ENCODE assay signal across 8 cellular contexts in the genomic region with DNA sequence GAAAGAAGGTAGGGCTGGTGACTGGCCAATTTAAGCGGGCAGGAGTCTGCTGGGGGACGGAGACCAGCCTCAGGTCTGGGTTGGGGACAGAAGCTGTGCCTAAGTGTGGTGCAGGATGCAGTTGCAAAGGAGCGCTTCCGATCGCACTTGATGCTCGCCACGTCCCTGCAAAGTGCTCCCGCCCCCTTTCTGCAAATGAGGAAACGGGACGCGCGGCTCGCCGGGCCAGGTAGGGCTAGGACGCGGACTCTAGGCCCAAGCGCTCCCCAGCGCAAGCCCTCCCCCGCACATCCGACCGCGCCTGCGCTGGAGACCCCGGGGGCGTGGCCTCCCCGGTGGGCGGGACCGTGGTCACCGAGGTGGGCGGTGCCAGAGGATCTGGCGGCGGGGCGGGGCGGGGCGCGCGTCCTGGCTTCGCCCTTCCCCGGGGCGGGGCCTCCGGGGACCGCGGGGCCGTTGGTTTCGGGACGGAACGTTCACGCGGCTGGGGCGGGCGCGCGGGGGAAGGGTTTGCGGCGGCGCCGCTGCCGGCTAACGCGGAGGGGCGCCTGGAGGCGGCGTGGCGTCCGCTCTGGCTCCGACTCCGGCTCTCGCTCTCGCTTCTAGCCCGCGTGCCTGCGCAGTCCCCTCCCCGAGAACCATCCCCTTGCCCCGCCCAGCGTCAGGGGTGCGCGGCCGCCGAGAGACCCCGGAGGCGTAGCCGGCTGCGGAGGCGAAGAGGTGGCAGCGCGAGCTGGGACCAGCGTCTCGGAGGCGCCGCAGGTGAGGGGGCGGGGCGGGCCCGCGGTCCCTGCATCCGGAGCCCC. TPM values are rescaled to one million over a fixed set of nuclear protein-coding genes. Genes with fewer than 3 reads are reported as not detected.
A peak's percentile ranks its signal among the peaks of the same experiment; 100 is the strongest.
DNase-seq lines count a peak whose midpoint lies in the region; ATAC-seq and TF ChIP-seq lines count a peak whose summit lies in the region.

A gene (plus strand): TSS at position 513 of the 806 bp plus-strand sequence. CDS start 12,446 bp downstream, outside the sequence.

- H3K9me3 Mint-ChIP-seq in natural killer cell treated with Interleukin-12 subunit alpha and Interleukin-12 subunit beta and Interleukin-15 and Interleukin-18, amount 100 ng/mL, for 72 hours = no peaks in the 10 kb centered on the region

- H3K27ac ChIP-seq in RWPE1 = peak within 1 kb of the TSS; percentile 77

- peak within 1 kb of the TSS; percentile 84 for H3K4me3 ChIP-seq in LNCaP clone FGC (ENCODE audit: low read depth, low read length)

- CTCF ChIA-PET in RWPE1 (lab: Yijun Ruan, JAX) = interaction anchor here (0.6 kb wide), 1 partner anchor 294 kb away, joined by 3 read pairs; no protein-coding TSS in a partner anchor

- TF ChIP-seq CTCF in LNCaP clone FGC (IDR thresholded peaks at IDR 0.05; ENCODE audit: control insufficient read depth, extremely low read depth, insufficient read depth) (no peak), RWPE1 (conservative IDR thresholded peaks at IDR 0.05; ENCODE audit: low read depth) (no peak)

- H3K27me3 Mint-ChIP-seq in natural killer cell treated with Interleukin-12 subunit alpha and Interleukin-12 subunit beta and Interleukin-15 and Interleukin-18, amount 100 ng/mL, for 72 hours = no peaks in the 10 kb centered on the region

- H3K4me1 Mint-ChIP-seq in natural killer cell treated with Interleukin-12 subunit alpha and Interleukin-12 subunit beta and Interleukin-15 and Interleukin-18, amount 100 ng/mL, for 72 hours (ENCODE audit: low read depth in 2 of 2) = peaks cover 26 to 28% of the 10 kb centered on the region in 2 donors

- peak within 1 kb of the TSS; percentile 78 for H3K4me3 Mint-ChIP-seq in natural killer cell treated with Interleukin-12 subunit alpha and Interleukin-12 subunit beta and Interleukin-15 and Interleukin-18, amount 100 ng/mL, for 72 hours

- ATAC-seq in natural killer cell treated with Interleukin-12 subunit alpha and Interleukin-12 subunit beta and Interleukin-15 and Interleukin-18, amount 100 ng/mL, for 72 hours = peak; percentile 94 to 96

- peak; percentile 91 for DNase-seq in EL
- peak; percentile 94 for DNase-seq in GOT3 (lab: John Stamatoyannopoulos, UW)
- DNase-seq in LNCaP clone FGC (ENCODE audit: low read depth) = peak; percentile 83
- peak; percentile 92 for DNase-seq in RWPE1 (ENCODE audit: low spot score)
- peak; percentile 98 for DNase-seq in activated T-helper 9 cell treated with anti-CD3 and anti-CD28 coated beads, Interleukin-2, amount 50 U/mL, for 16 hours (ENCODE audit: low read depth)
- peak; percentile 83 for DNase-seq in fibroblast of peridontal ligament (ENCODE audit: extremely low read depth)
- DNase-seq in natural killer cell treated with Interleukin-12 subunit alpha and Interleukin-12 subunit beta and Interleukin-15 and Interleukin-18, amount 100 ng/mL, for 72 hours (ENCODE audit: low spot score) = peak; percentile 97
- DNase-seq in stimulated activated naive CD4-positive, alpha-beta T cell treated with Interleukin-2 at 50 U/mL for 16 hours (lab: John Stamatoyannopoulos, UW) = peak; percentile 89

- H3K27ac Mint-ChIP-seq in natural killer cell treated with Interleukin-12 subunit alpha and Interleukin-12 subunit beta and Interleukin-15 and Interleukin-18, amount 100 ng/mL, for 72 hours = peak within 1 kb of the TSS; percentile 87 to 88

- H3K36me3 Mint-ChIP-seq in natural killer cell treated with Interleukin-12 subunit alpha and Interleukin-12 subunit beta and Interleukin-15 and Interleukin-18, amount 100 ng/mL, for 72 hours = no peaks in the 10 kb centered on the region

- POLR2A ChIA-PET in RWPE1 (lab: Yijun Ruan, JAX; ENCODE audit: low non-redundant PET) = no interaction called here

RNA-seq across cellular contexts. Expression of the gene that starts here (rescaled TPM):
- 100 to 1,000 TPM in 1 of 2 donors, 10 to 100 TPM in 1; 24.9 to 138 TPM for total RNA-seq in natural killer cell treated with Interleukin-12 subunit alpha and Interleukin-12 subunit beta and Interleukin-15 and Interleukin-18, amount 100 ng/mL, for 72 hours

Comparison
In these comparisons a context has a peak if more than half of its experiments do, and no peak if none do; other contexts are left out.
1. Peak in every context shown above with its lines: DNase-seq, ATAC-seq, H3K4me3 ChIP-seq and H3K27ac ChIP-seq.